Comparison of ENCODE assay signal across 1 cellular context in the genomic region with DNA sequence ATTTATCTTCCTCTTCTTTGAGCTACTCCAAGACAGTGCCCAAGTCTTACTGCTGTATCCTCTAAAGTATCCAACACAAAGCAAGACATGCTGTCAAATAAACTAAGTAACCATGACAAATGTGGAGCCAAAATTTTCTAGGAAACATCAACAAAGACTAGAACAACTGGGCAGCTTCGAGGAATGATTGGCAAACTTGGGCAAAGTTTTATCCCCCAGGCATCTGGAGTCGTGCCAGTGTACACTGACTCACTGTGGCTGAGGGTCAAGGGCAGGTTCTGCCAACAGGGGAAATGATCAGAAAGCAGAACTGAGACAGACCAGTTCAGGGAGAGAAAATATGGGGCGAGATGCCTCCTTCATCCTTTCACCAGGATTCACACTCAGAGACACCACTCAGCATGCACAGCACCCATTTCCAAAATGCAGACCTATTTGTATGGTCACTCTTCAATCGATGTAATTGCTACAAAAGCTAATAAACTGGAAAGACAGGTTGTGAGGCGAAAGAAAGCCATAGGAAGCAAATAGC.
TF ChIP-seq lines count a peak whose summit lies in the region.

No MANE protein-coding gene starts in this region.

TF ChIP-seq in GM12878, 131 proteins besides CTCF, POLR2A, EP300 and RAD21 (continued from another document):
- TF ChIP-seq, protein P1, sequence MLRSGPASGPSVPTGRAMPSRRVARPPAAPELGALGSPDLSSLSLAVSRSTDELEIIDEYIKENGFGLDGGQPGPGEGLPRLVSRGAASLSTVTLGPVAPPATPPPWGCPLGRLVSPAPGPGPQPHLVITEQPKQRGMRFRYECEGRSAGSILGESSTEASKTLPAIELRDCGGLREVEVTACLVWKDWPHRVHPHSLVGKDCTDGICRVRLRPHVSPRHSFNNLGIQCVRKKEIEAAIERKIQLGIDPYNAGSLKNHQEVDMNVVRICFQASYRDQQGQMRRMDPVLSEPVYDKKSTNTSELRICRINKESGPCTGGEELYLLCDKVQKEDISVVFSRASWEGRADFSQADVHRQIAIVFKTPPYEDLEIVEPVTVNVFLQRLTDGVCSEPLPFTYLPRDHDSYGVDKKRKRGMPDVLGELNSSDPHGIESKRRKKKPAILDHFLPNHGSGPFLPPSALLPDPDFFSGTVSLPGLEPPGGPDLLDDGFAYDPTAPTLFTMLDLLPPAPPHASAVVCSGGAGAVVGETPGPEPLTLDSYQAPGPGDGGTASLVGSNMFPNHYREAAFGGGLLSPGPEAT (IDR thresholded peaks at IDR 0.05; ENCODE audit: low read depth) = peak; percentile 65; the same call in 1 of the 2 replicates
- TF ChIP-seq ZZZ3 (IDR thresholded peaks at IDR 0.05; ENCODE audit: control insufficient read depth, insufficient read length, low read depth) (no peak), IRF4 (IDR thresholded peaks at IDR 0.05; ENCODE audit: low read depth, low read length) (peak; percentile 86), SMARCA5 (IDR thresholded peaks at IDR 0.05) (peak; percentile 83; the same call in 1 of the 2 replicates), JUNB (IDR thresholded peaks at IDR 0.05) (0 out of 2 replicates have a peak, but pooled peaks have one; percentile 8), NBN (IDR thresholded peaks at IDR 0.05) (0 out of 2 replicates have a peak, but pooled peaks have one; percentile 34), EED (IDR thresholded peaks at IDR 0.05; ENCODE audit: low read depth) (peak; percentile 76), KAT2A (conservative IDR thresholded peaks at IDR 0.05; ENCODE audit: control insufficient read depth, low read depth, low read length) (no peak), CBX5 (IDR thresholded peaks at IDR 0.05; ENCODE audit: low read depth) (0 out of 2 replicates have a peak, but pooled peaks have one; percentile 30), NR2F1 (conservative IDR thresholded peaks at IDR 0.05) (peak; percentile 91), IKZF1 (conservative IDR thresholded peaks at IDR 0.05) (peak; percentile 89), PAX5 (IDR thresholded peaks at IDR 0.05; ENCODE audit: borderline replicate concordance, low read depth, low read length) (peak; percentile 39; the same call in 1 of the 2 replicates), RUNX3 (IDR thresholded peaks at IDR 0.05; ENCODE audit: low read length) (peak; percentile 48), FOXM1 (IDR thresholded peaks at IDR 0.05; ENCODE audit: low read depth, low read length) (no peak), SPI1 (IDR thresholded peaks at IDR 0.05; ENCODE audit: borderline replicate concordance, insufficient read depth, low read depth, low read length) (peak; percentile 92), DPF2 (IDR thresholded peaks at IDR 0.05) (peak; percentile 72; the same call in 1 of the 2 replicates), RELA (IDR thresholded peaks at IDR 0.05; ENCODE audit: borderline replicate concordance, partially characterized antibody) (no peak), MTA2 (IDR thresholded peaks at IDR 0.05; ENCODE audit: low read depth) (peak; percentile 37; the same call in 1 of the 2 replicates), MYB (IDR thresholded peaks at IDR 0.05; ENCODE audit: borderline replicate concordance, low read depth, low read length) (no peak)
- TF ChIP-seq, protein P2, sequence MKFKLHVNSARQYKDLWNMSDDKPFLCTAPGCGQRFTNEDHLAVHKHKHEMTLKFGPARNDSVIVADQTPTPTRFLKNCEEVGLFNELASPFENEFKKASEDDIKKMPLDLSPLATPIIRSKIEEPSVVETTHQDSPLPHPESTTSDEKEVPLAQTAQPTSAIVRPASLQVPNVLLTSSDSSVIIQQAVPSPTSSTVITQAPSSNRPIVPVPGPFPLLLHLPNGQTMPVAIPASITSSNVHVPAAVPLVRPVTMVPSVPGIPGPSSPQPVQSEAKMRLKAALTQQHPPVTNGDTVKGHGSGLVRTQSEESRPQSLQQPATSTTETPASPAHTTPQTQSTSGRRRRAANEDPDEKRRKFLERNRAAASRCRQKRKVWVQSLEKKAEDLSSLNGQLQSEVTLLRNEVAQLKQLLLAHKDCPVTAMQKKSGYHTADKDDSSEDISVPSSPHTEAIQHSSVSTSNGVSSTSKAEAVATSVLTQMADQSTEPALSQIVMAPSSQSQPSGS (IDR thresholded peaks at IDR 0.05; ENCODE audit: low read length) = no peak
- TF ChIP-seq, protein P3, sequence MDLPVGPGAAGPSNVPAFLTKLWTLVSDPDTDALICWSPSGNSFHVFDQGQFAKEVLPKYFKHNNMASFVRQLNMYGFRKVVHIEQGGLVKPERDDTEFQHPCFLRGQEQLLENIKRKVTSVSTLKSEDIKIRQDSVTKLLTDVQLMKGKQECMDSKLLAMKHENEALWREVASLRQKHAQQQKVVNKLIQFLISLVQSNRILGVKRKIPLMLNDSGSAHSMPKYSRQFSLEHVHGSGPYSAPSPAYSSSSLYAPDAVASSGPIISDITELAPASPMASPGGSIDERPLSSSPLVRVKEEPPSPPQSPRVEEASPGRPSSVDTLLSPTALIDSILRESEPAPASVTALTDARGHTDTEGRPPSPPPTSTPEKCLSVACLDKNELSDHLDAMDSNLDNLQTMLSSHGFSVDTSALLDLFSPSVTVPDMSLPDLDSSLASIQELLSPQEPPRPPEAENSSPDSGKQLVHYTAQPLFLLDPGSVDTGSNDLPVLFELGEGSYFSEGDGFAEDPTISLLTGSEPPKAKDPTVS (IDR thresholded peaks at IDR 0.05; ENCODE audit: low read depth, low read length) = no peak
- TF ChIP-seq, protein P4, sequence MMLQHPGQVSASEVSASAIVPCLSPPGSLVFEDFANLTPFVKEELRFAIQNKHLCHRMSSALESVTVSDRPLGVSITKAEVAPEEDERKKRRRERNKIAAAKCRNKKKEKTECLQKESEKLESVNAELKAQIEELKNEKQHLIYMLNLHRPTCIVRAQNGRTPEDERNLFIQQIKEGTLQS (IDR thresholded peaks at IDR 0.05; ENCODE audit: borderline replicate concordance, extremely low read depth, low read depth, low read length) = no peak
- TF ChIP-seq, protein P5, sequence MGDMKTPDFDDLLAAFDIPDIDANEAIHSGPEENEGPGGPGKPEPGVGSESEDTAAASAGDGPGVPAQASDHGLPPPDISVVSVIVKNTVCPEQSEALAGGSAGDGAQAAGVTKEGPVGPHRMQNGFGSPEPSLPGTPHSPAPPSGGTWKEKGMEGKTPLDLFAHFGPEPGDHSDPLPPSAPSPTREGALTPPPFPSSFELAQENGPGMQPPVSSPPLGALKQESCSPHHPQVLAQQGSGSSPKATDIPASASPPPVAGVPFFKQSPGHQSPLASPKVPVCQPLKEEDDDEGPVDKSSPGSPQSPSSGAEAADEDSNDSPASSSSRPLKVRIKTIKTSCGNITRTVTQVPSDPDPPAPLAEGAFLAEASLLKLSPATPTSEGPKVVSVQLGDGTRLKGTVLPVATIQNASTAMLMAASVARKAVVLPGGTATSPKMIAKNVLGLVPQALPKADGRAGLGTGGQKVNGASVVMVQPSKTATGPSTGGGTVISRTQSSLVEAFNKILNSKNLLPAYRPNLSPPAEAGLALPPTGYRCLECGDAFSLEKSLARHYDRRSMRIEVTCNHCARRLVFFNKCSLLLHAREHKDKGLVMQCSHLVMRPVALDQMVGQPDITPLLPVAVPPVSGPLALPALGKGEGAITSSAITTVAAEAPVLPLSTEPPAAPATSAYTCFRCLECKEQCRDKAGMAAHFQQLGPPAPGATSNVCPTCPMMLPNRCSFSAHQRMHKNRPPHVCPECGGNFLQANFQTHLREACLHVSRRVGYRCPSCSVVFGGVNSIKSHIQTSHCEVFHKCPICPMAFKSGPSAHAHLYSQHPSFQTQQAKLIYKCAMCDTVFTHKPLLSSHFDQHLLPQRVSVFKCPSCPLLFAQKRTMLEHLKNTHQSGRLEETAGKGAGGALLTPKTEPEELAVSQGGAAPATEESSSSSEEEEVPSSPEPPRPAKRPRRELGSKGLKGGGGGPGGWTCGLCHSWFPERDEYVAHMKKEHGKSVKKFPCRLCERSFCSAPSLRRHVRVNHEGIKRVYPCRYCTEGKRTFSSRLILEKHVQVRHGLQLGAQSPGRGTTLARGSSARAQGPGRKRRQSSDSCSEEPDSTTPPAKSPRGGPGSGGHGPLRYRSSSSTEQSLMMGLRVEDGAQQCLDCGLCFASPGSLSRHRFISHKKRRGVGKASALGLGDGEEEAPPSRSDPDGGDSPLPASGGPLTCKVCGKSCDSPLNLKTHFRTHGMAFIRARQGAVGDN (IDR thresholded peaks at IDR 0.05) = peak; percentile 27; the same call in 1 of the 2 replicates
